8 cellular contexts compared by ENCODE assay signal in genomic region chr7:50450691-50451051, GRCh38. TPM values are rescaled to one million over a fixed set of nuclear protein-coding genes. Genes with fewer than 3 reads are reported as not detected.
A peak's percentile ranks its signal among the peaks of the same experiment; 100 is the strongest.
DNase-seq lines count a peak whose midpoint lies in the region; ATAC-seq lines count a peak whose summit lies in the region.

No MANE protein-coding gene starts in this region.

- H3K9me3 Mint-ChIP-seq in activated naive CD8-positive, alpha-beta T cell treated with anti-CD3 and anti-CD28 coated beads, Interleukin-2, amount 10 ng/mL, durations not matched to agents 7 days and 5 days: no peaks in the 10 kb centered on the region

- peak; percentile 21 for ATAC-seq in activated naive CD8-positive, alpha-beta T cell treated with anti-CD3 and anti-CD28 coated beads, Interleukin-2, amount 10 ng/mL, durations not matched to agents 7 days and 5 days (ENCODE audit: low read depth)

- peak; percentile 14 for DNase-seq in activated gamma-delta T cell treated with Interleukin-2 at 50 U/mL for 16 hours
- DNase-seq in activated gamma-delta T cell (lab: John Stamatoyannopoulos, UW): no peak
- peak; percentile 30 for DNase-seq in NCI-H146 treated with DMSO at 0.1 percent for 48 hours (lab: John Stamatoyannopoulos, UW; ENCODE audit: unreplicated experiment)
- DNase-seq in activated naive CD8-positive, alpha-beta T cell treated with anti-CD3 and anti-CD28 coated beads, Interleukin-2, amount 10 ng/mL, durations not matched to agents 7 days and 5 days: peak; percentile 62
- DNase-seq in stimulated activated CD8-positive, alpha-beta memory T cell treated with anti-CD3 and anti-CD28 coated beads, Interleukin-12 subunit alpha, Interleukin-12 subunit beta, amount 100 ng/mL, for 4 hours (ENCODE audit: low read depth): peak; percentile 16
- DNase-seq in SW 1271 (lab: John Stamatoyannopoulos, UW): no peak
- DNase-seq in NCI-H774 (lab: John Stamatoyannopoulos, UW): no peak

- no peaks in the 10 kb centered on the region for H3K27me3 Mint-ChIP-seq in activated naive CD8-positive, alpha-beta T cell treated with anti-CD3 and anti-CD28 coated beads, Interleukin-2, amount 10 ng/mL, durations not matched to agents 7 days and 5 days

- peaks cover 39% of the 10 kb centered on the region for H3K4me1 Mint-ChIP-seq in activated naive CD8-positive, alpha-beta T cell treated with anti-CD3 and anti-CD28 coated beads, Interleukin-2, amount 10 ng/mL, durations not matched to agents 7 days and 5 days

- peak overlapping the region; percentile 94 for H3K27ac Mint-ChIP-seq in activated naive CD8-positive, alpha-beta T cell treated with anti-CD3 and anti-CD28 coated beads, Interleukin-2, amount 10 ng/mL, durations not matched to agents 7 days and 5 days

- POLR2A ChIA-PET in activated naive CD8-positive, alpha-beta T cell treated with anti-CD3 and anti-CD28 coated beads, Interleukin-2, amount 10 ng/mL, durations not matched to agents 7 days and 5 days (lab: Charles Lee): interaction anchor here (1.4 to 2.0 kb wide), 2 partner anchors 184 to 301 kb away, joined by 5 to 8 read pairs; no protein-coding TSS in a partner anchor

- peak overlapping the region; percentile 59; the same call in 1 of the 2 replicates for H3K4me3 ChIP-seq in iPS-18c (ENCODE audit: insufficient read depth, low read depth, low read length)

- peaks cover 2% of the 10 kb centered on the region for H3K9me3 ChIP-seq in iPS-18c (ENCODE audit: control insufficient read depth, insufficient read depth, low read length)

- peaks cover 14% of the 10 kb centered on the region for H3K36me3 Mint-ChIP-seq in activated naive CD8-positive, alpha-beta T cell treated with anti-CD3 and anti-CD28 coated beads, Interleukin-2, amount 10 ng/mL, durations not matched to agents 7 days and 5 days

- peak overlapping the region; percentile 92 for H3K4me3 Mint-ChIP-seq in activated naive CD8-positive, alpha-beta T cell treated with anti-CD3 and anti-CD28 coated beads, Interleukin-2, amount 10 ng/mL, durations not matched to agents 7 days and 5 days

RNA-seq across cellular contexts. Expression of gene FIGNL1, which starts 0.5 kb away (rescaled TPM):
- 10 to 100 TPM; 28.4 to 30.9 TPM for total RNA-seq in activated naive CD8-positive, alpha-beta T cell treated with anti-CD3 and anti-CD28 coated beads, Interleukin-2, amount 10 ng/mL, durations not matched to agents 7 days and 5 days

Comparison
In these comparisons a context has a peak if more than half of its experiments do, and no peak if none do; other contexts are left out.
1. DNase-seq: peak in activated gamma-delta T cell treated with Interleukin-2 at 50 U/mL for 16 hours (single experiment), NCI-H146 treated with DMSO at 0.1 percent for 48 hours (single experiment), activated naive CD8-positive, alpha-beta T cell treated with anti-CD3 and anti-CD28 coated beads, Interleukin-2, amount 10 ng/mL, durations not matched to agents 7 days and 5 days (single experiment) and stimulated activated CD8-positive, alpha-beta memory T cell treated with anti-CD3 and anti-CD28 coated beads, Interleukin-12 subunit alpha, Interleukin-12 subunit beta, amount 100 ng/mL, for 4 hours (single experiment); none in activated gamma-delta T cell (single experiment), SW 1271 (0 of 2) and NCI-H774 (single experiment).